In genomic region chr1:76005755-76006154, GRCh38 we compare ENCODE assay signal across 19 cellular contexts.
DNase-seq lines count a peak whose midpoint lies in the region; ATAC-seq and TF ChIP-seq lines count a peak whose summit lies in the region.
"Had no signal": no experiment of that assay in that cellular context is flagged by ENCODE, and none has a peak within 500 bp of the region (broad histone marks: within the 10 kb centered on the region; RNA-seq: fewer than 3 reads in every experiment).

No MANE protein-coding gene starts in this region.

- no peak for TF ChIP-seq CTCF in SK-N-SH (IDR thresholded peaks at IDR 0.05)
- TF ChIP-seq CTCF in fibroblast of mammary gland (conservative IDR thresholded peaks at IDR 0.05; ENCODE audit: control insufficient read depth, insufficient read depth, low read depth, low read length), result no peak

- H3K4me2 ChIP-seq in SK-N-SH, result no peak overlapping the region; the same call in 1 of the 2 replicates

- H3K4me3 ChIP-seq in SK-N-SH (ENCODE audit: low read depth in 2 of 2, low read length in 1 of 2) (no peak overlapping the region), fibroblast of mammary gland (ENCODE audit: control insufficient read depth, low read depth, low read length) (no peak overlapping the region)

- DNase-seq in NCI-H2171 treated with DMSO at 0.1 percent for 48 hours (lab: John Stamatoyannopoulos, UW), result peak; percentile 72
- no peak for DNase-seq in SK-N-SH
- DNase-seq in fibroblast of mammary gland (ENCODE audit: low read depth), result peak; percentile 9
- DNase-seq in NOMO-1 treated with dmso at 0.1 percent for 144 hours (lab: John Stamatoyannopoulos, UW; ENCODE audit: unreplicated experiment), result no peak
- DNase-seq in effector memory CD8-positive, alpha-beta T cell, result no peak
- DNase-seq in dermis blood vessel endothelial cell, result no peak
- no peak for DNase-seq in activated T-cell treated with anti-CD3 and anti-CD28 coated beads, Interleukin-2, amount 50 U/mL, for 4 hours
- DNase-seq: ACHN; C1 segment of cervical spinal cord; Calu3; CD8-positive, alpha-beta memory T cell; H9; KG1; NCI-H1092; NCI-H1436 treated with DMSO at 0.1 percent for 48 hours; NCI-H1930; NCI-H345; SIG-M5; T-cell had no signal

- H3K27ac ChIP-seq in SK-N-SH (ENCODE audit: low read depth in 2 of 2, low read length in 1 of 2), result peak overlapping the region; percentile 58 to 75; a peak in 2 of 4 replicates

- H3K4me3 Mint-ChIP-seq in effector memory CD8-positive, alpha-beta T cell, result no peak overlapping the region
- no peak overlapping the region for H3K4me3 Mint-ChIP-seq in activated T-cell treated with anti-CD3 and anti-CD28 coated beads, Interleukin-2, amount 50 U/mL, for 4 hours
- H3K4me3 Mint-ChIP-seq: CD8-positive, alpha-beta memory T cell; H9; T-cell had no signal

- CTCF ChIA-PET in SK-N-SH (lab: Yijun Ruan, JAX), result no interaction called here

- H3K36me3 Mint-ChIP-seq in effector memory CD8-positive, alpha-beta T cell (ENCODE audit: insufficient read depth), result no peaks in the 10 kb centered on the region
- no peaks in the 10 kb centered on the region for H3K36me3 Mint-ChIP-seq in activated T-cell treated with anti-CD3 and anti-CD28 coated beads, Interleukin-2, amount 50 U/mL, for 4 hours (ENCODE audit: insufficient read depth)
- H3K36me3 Mint-ChIP-seq: CD8-positive, alpha-beta memory T cell; T-cell had no signal

- peaks cover 6% of the 10 kb centered on the region for H3F3A ChIP-seq in SK-N-SH (replicated peaks; ENCODE audit: insufficient read depth)

- TF ChIP-seq RAD21 in SK-N-SH (IDR thresholded peaks at IDR 0.05; ENCODE audit: low read length), result no peak

- no peaks in the 10 kb centered on the region for H3K4me1 Mint-ChIP-seq in effector memory CD8-positive, alpha-beta T cell (ENCODE audit: low read depth in 2 of 2)
- H3K4me1 Mint-ChIP-seq in activated T-cell treated with anti-CD3 and anti-CD28 coated beads, Interleukin-2, amount 50 U/mL, for 4 hours (ENCODE audit: low read depth), result no peaks in the 10 kb centered on the region
- H3K4me1 Mint-ChIP-seq: CD8-positive, alpha-beta memory T cell; H9; T-cell had no signal

- H3K9me3 ChIP-seq in SK-N-SH, result no peaks in the 10 kb centered on the region

- H3K79me2 ChIP-seq in SK-N-SH (ENCODE audit: insufficient read depth), result no peaks in the 10 kb centered on the region

- no peaks in the 10 kb centered on the region for H4K20me1 ChIP-seq in SK-N-SH (ENCODE audit: insufficient read depth)

- POLR2A ChIA-PET in SK-N-SH (lab: Yijun Ruan, JAX), result no interaction called here

- no peak for ATAC-seq in effector memory CD8-positive, alpha-beta T cell (replicated peaks)
- ATAC-seq in activated T-cell treated with anti-CD3 and anti-CD28 coated beads, Interleukin-2, amount 50 U/mL, for 4 hours, result no peak
- ATAC-seq: T-cell had no signal

- H3K9me3 Mint-ChIP-seq in effector memory CD8-positive, alpha-beta T cell, result no peaks in the 10 kb centered on the region
- no peaks in the 10 kb centered on the region for H3K9me3 Mint-ChIP-seq in activated T-cell treated with anti-CD3 and anti-CD28 coated beads, Interleukin-2, amount 50 U/mL, for 4 hours
- H3K9me3 Mint-ChIP-seq: H9 had no signal

- no peaks in the 10 kb centered on the region for H3K27me3 ChIP-seq in SK-N-SH (ENCODE audit: insufficient read depth)

- WGBS in SK-N-SH (ENCODE audit: low lambda C conversion rate), result 36% methylated on average over 4 of the region's 4 CpGs

- no peak overlapping the region for H3K27ac Mint-ChIP-seq in effector memory CD8-positive, alpha-beta T cell
- H3K27ac Mint-ChIP-seq: CD8-positive, alpha-beta memory T cell; H9; T-cell had no signal

- H3K9me2 ChIP-seq in SK-N-SH, result no peaks in the 10 kb centered on the region

- no peaks in the 10 kb centered on the region for H3K36me3 ChIP-seq in SK-N-SH (replicated peaks in 1 of 2; ENCODE audit: control insufficient read depth in 1 of 2, insufficient read depth in 2 of 2, low read length in 1 of 2)

- H3K27me3 Mint-ChIP-seq in effector memory CD8-positive, alpha-beta T cell, result peaks cover 0 to 8% of the 10 kb centered on the region in 2 donors
- no peaks in the 10 kb centered on the region for H3K27me3 Mint-ChIP-seq in activated T-cell treated with anti-CD3 and anti-CD28 coated beads, Interleukin-2, amount 50 U/mL, for 4 hours (ENCODE audit: low read depth)
- H3K27me3 Mint-ChIP-seq: T-cell had no signal

- H2AFZ ChIP-seq in SK-N-SH (ENCODE audit: low read depth), result no peak overlapping the region

- no peak overlapping the region for H3K9ac ChIP-seq in SK-N-SH

- peaks cover 0 to 2% of the 10 kb centered on the region in 2 experiments; a peak in 2 of 4 replicates for H3K4me1 ChIP-seq in SK-N-SH (ENCODE audit: control insufficient read depth in 1 of 2, insufficient read depth in 2 of 2, low read depth in 1 of 2, low read length in 1 of 2)

- TF ChIP-seq EP300 in SK-N-SH (IDR thresholded peaks at IDR 0.05; ENCODE audit: borderline replicate concordance in 1 of 2, low read depth in 1 of 2, low read length in 1 of 2), result no peak

TF ChIP-seq in SK-N-SH, 30 proteins besides CTCF, POLR2A, EP300 and RAD21:
- TF ChIP-seq JUND (IDR thresholded peaks at IDR 0.05) (no peak), GABPA (IDR thresholded peaks at IDR 0.05; ENCODE audit: low read depth) (no peak), CHD2 (IDR thresholded peaks at IDR 0.05; ENCODE audit: low read length, partially characterized antibody) (no peak), SMC3 (IDR thresholded peaks at IDR 0.05; ENCODE audit: low read depth, low read length) (no peak), MAX (IDR thresholded peaks at IDR 0.05; ENCODE audit: low read depth) (no peak), NRF1 (IDR thresholded peaks at IDR 0.05; ENCODE audit: low read depth, low read length) (no peak)

Comparison
In these comparisons a context has a peak if more than half of its experiments do, and no peak if none do; other contexts are left out.
1. DNase-seq: peak in NCI-H2171 treated with DMSO at 0.1 percent for 48 hours (single experiment) and fibroblast of mammary gland (single experiment); none in SK-N-SH (single experiment), NOMO-1 treated with dmso at 0.1 percent for 144 hours (single experiment), effector memory CD8-positive, alpha-beta T cell (0 of 3), dermis blood vessel endothelial cell (single experiment) and activated T-cell treated with anti-CD3 and anti-CD28 coated beads, Interleukin-2, amount 50 U/mL, for 4 hours (single experiment).